Comparison of ENCODE assay signal across 1 cellular context in the genomic region with DNA sequence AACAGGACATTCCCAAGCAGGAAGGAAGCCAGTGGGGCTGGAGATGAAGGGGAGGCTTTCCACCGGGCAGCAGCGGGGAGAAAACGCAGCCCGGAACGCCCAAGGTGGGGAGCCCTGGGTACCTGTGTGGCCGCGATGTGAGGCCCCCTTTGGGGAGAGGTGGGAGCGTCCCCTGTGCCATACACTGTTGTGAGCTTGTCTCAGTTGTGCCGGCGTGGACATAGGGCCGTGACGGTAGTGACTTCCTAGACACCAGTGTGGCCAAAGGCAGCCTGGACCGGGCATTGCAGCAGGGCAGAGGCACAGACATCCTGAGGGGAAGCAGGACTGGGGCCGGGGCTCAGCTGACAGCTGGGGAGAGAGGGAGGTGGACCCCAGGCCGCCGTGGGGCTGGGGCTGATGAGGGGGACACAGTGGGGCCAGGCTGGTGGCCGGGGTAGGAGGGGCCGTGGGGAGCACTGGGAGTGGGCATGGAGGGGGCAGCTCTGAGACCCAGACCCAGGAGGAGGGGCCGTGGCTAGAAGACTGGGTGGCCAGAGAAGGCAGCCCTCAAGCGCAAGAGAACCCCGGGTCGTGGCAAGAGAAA.
TF ChIP-seq lines count a peak whose summit lies in the region.

No MANE protein-coding gene starts in this region.

TF ChIP-seq in GM23338, 12 proteins besides CTCF, POLR2A, EP300 and RAD21:
- TF ChIP-seq, protein P1, sequence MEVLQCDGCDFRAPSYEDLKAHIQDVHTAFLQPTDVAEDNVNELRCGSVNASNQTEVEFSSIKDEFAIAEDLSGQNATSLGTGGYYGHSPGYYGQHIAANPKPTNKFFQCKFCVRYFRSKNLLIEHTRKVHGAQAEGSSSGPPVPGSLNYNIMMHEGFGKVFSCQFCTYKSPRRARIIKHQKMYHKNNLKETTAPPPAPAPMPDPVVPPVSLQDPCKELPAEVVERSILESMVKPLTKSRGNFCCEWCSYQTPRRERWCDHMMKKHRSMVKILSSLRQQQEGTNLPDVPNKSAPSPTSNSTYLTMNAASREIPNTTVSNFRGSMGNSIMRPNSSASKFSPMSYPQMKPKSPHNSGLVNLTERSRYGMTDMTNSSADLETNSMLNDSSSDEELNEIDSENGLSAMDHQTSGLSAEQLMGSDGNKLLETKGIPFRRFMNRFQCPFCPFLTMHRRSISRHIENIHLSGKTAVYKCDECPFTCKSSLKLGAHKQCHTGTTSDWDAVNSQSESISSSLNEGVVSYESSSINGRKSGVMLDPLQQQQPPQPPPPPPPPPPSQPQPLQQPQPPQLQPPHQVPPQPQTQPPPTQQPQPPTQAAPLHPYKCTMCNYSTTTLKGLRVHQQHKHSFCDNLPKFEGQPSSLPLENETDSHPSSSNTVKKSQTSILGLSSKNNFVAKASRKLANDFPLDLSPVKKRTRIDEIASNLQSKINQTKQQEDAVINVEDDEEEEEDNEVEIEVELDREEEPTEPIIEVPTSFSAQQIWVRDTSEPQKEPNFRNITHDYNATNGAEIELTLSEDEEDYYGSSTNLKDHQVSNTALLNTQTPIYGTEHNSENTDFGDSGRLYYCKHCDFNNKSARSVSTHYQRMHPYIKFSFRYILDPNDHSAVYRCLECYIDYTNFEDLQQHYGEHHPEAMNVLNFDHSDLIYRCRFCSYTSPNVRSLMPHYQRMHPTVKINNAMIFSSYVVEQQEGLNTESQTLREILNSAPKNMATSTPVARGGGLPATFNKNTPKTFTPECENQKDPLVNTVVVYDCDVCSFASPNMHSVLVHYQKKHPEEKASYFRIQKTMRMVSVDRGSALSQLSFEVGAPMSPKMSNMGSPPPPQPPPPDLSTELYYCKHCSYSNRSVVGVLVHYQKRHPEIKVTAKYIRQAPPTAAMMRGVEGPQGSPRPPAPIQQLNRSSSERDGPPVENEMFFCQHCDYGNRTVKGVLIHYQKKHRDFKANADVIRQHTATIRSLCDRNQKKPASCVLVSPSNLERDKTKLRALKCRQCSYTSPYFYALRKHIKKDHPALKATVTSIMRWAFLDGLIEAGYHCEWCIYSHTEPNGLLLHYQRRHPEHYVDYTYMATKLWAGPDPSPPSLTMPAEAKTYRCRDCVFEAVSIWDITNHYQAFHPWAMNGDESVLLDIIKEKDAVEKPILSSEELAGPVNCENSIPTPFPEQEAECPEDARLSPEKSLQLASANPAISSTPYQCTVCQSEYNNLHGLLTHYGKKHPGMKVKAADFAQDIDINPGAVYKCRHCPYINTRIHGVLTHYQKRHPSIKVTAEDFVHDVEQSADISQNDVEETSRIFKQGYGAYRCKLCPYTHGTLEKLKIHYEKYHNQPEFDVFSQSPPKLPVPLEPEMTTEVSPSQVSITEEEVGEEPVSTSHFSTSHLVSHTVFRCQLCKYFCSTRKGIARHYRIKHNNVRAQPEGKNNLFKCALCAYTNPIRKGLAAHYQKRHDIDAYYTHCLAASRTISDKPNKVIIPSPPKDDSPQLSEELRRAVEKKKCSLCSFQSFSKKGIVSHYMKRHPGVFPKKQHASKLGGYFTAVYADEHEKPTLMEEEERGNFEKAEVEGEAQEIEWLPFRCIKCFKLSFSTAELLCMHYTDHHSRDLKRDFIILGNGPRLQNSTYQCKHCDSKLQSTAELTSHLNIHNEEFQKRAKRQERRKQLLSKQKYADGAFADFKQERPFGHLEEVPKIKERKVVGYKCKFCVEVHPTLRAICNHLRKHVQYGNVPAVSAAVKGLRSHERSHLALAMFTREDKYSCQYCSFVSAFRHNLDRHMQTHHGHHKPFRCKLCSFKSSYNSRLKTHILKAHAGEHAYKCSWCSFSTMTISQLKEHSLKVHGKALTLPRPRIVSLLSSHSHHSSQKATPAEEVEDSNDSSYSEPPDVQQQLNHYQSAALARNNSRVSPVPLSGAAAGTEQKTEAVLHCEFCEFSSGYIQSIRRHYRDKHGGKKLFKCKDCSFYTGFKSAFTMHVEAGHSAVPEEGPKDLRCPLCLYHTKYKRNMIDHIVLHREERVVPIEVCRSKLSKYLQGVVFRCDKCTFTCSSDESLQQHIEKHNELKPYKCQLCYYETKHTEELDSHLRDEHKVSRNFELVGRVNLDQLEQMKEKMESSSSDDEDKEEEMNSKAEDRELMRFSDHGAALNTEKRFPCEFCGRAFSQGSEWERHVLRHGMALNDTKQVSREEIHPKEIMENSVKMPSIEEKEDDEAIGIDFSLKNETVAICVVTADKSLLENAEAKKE (CRISPR knock-in tag; IDR thresholded peaks at IDR 0.05): no peak
- TF ChIP-seq EZH2phosphoT487 (IDR thresholded peaks at IDR 0.05; ENCODE audit: unreplicated experiment) (no peak), ZNF331 (CRISPR knock-in tag; IDR thresholded peaks at IDR 0.05; ENCODE audit: low read depth) (no peak), STAT1 (IDR thresholded peaks at IDR 0.05; ENCODE audit: unreplicated experiment) (no peak), JUNB (IDR thresholded peaks at IDR 0.05; ENCODE audit: unreplicated experiment) (no peak), POLR2AphosphoS5 (IDR thresholded peaks at IDR 0.05; ENCODE audit: low read depth) (no peak), CREB1 (CRISPR knock-in tag; IDR thresholded peaks at IDR 0.05; ENCODE audit: low read depth) (no peak), ZNF114 (CRISPR knock-in tag; IDR thresholded peaks at IDR 0.05) (no peak), EZH2 (IDR thresholded peaks at IDR 0.05; ENCODE audit: low read depth, unreplicated experiment) (no peak), ETS1 (IDR thresholded peaks at IDR 0.05) (no peak), REST (IDR thresholded peaks at IDR 0.05; ENCODE audit: unreplicated experiment) (no peak), NANOG (IDR thresholded peaks at IDR 0.05; ENCODE audit: borderline replicate concordance) (no peak)
TF ChIP-seq in GM23338: peak in this region for 0.
